In the genomic region with DNA sequence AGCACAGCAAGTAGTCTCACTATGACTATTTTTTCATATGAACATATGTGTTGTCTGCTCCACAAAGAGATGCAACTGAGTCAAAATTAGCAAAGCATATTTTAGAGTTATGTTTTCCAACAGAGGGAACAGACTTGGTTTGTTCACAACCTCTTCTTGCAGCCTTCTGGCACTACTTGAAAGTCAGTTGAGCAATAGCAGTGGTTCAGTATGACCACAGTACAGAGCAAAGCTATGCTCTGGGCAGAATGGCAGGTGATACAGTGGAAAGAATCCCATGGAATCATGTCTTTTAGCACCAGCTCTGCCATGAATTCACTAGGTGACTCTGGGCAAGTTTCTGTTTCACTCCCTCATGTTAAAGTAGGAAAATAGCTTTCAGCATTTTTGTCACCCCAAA, we compare ENCODE assay signal across 1 cellular context.
TF ChIP-seq lines count a peak whose summit lies in the region.

No MANE protein-coding gene starts in this region.

TF ChIP-seq in H1, 55 proteins besides CTCF, POLR2A, EP300 and RAD21 (continued from another document):
- no peak for TF ChIP-seq CHD7 (IDR thresholded peaks at IDR 0.05; ENCODE audit: insufficient replicate concordance, low read length)
